Comparison of ENCODE assay signal across 1 cellular context in the genomic region with DNA sequence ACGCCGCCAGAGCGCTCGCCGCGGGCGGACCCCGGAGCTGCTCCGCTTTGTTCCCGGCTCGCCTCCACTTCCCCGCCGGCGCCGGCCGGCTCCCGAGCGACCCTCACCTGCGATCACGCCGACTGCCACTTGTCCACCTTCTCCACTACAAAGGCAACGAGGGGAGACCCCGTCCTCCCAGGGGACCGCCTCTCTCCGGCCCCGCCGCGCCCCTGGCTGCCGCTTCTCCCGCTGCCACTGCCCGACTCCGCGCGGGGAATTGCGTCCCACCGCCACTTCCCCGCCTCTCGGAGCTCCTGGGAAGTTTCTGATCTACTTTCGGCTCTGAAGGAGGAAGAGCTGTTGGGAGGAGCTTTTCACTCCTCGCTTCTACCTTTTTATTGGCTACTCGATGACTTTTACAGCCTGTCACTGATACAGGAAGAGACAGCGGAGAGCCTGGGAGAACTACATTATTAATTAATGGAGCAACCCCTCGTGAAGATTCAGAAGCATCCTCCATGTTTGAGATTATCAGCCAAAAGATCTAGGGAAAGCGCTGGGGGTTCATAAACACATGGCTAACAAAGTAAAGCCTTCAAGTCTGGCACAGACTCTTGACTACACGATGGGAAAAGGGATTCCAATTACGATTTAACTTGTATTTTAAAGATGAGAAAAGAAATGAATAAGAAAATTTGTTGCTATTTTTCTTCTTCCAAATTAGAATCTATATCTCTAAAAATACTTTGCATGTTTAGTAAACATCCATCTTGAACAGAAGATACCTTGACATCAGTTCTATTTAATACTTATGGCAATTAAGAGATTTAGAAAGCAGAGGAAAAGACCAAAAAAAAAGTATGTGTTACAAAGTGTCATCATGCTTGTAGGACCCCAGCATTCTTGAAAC.
TF ChIP-seq lines count a peak whose summit lies in the region.

A gene with protein sequence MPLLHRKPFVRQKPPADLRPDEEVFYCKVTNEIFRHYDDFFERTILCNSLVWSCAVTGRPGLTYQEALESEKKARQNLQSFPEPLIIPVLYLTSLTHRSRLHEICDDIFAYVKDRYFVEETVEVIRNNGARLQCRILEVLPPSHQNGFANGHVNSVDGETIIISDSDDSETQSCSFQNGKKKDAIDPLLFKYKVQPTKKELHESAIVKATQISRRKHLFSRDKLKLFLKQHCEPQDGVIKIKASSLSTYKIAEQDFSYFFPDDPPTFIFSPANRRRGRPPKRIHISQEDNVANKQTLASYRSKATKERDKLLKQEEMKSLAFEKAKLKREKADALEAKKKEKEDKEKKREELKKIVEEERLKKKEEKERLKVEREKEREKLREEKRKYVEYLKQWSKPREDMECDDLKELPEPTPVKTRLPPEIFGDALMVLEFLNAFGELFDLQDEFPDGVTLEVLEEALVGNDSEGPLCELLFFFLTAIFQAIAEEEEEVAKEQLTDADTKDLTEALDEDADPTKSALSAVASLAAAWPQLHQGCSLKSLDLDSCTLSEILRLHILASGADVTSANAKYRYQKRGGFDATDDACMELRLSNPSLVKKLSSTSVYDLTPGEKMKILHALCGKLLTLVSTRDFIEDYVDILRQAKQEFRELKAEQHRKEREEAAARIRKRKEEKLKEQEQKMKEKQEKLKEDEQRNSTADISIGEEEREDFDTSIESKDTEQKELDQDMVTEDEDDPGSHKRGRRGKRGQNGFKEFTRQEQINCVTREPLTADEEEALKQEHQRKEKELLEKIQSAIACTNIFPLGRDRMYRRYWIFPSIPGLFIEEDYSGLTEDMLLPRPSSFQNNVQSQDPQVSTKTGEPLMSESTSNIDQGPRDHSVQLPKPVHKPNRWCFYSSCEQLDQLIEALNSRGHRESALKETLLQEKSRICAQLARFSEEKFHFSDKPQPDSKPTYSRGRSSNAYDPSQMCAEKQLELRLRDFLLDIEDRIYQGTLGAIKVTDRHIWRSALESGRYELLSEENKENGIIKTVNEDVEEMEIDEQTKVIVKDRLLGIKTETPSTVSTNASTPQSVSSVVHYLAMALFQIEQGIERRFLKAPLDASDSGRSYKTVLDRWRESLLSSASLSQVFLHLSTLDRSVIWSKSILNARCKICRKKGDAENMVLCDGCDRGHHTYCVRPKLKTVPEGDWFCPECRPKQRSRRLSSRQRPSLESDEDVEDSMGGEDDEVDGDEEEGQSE (N-terminal part only) (minus strand): TSS at position 330 of the 892 bp plus-strand sequence. CDS start 756 bp downstream, outside the sequence.

TF ChIP-seq in endothelial cell of umbilical vein, 7 proteins besides CTCF, POLR2A, EP300 and RAD21:
- no peak for TF ChIP-seq MYC (IDR thresholded peaks at IDR 0.05; ENCODE audit: low read depth, low read length)
- no peak for TF ChIP-seq FOS (IDR thresholded peaks at IDR 0.05; ENCODE audit: borderline replicate concordance, insufficient read depth, low read length)
- peak; percentile 86 for TF ChIP-seq POLR2AphosphoS5 (IDR thresholded peaks at IDR 0.05; ENCODE audit: insufficient read depth, low read depth, low read length)
- peak; percentile 76 for TF ChIP-seq GATA2 (IDR thresholded peaks at IDR 0.05; ENCODE audit: insufficient read depth, insufficient read length, low read depth, low read length)
- TF ChIP-seq EZH2 (IDR thresholded peaks at IDR 0.05; ENCODE audit: borderline replicate concordance, low read depth, low read length, severe bottlenecking) = no peak
